12 cellular contexts compared by ENCODE assay signal in genomic region chr19:51064534-51065220, GRCh38. TPM values are rescaled to one million over a fixed set of nuclear protein-coding genes. Genes with fewer than 3 reads are reported as not detected.
DNase-seq lines count a peak whose midpoint lies in the region; ATAC-seq and TF ChIP-seq lines count a peak whose summit lies in the region.
"Had no signal": no experiment of that assay in that cellular context is flagged by ENCODE, and none has a peak within 500 bp of the region (broad histone marks: within the 10 kb centered on the region; RNA-seq: fewer than 3 reads in every experiment).

Gene KLK13, minus strand, starts transcription at chr19:51065092. Its CDS starts 25 bp downstream, at chr19:51065067.

- no peak within 1 kb of the TSS for H3K27ac Mint-ChIP-seq in stimulated activated naive CD8-positive, alpha-beta T cell treated with anti-CD3 and anti-CD28 coated beads, Interleukin-15, Interleukin-2, amounts not matched to agents 100 ng/mL and 50 ng/mL, for 24 hours
- no peak within 1 kb of the TSS for H3K27ac Mint-ChIP-seq in mesothelial cell of epicardium

- no peaks in the 10 kb centered on the region for H3K36me3 Mint-ChIP-seq in stimulated activated naive CD8-positive, alpha-beta T cell treated with anti-CD3 and anti-CD28 coated beads, Interleukin-15, Interleukin-2, amounts not matched to agents 100 ng/mL and 50 ng/mL, for 24 hours (ENCODE audit: low read depth)
- no peaks in the 10 kb centered on the region for H3K36me3 Mint-ChIP-seq in mesothelial cell of epicardium

- ATAC-seq in stimulated activated naive CD8-positive, alpha-beta T cell treated with anti-CD3 and anti-CD28 coated beads, Interleukin-15, Interleukin-2, amounts not matched to agents 100 U/mL and 50 U/mL, for 24 hours, result no peak

- H3K9me3 Mint-ChIP-seq in stimulated activated naive CD8-positive, alpha-beta T cell treated with anti-CD3 and anti-CD28 coated beads, Interleukin-15, Interleukin-2, amounts not matched to agents 100 ng/mL and 50 ng/mL, for 24 hours, result peaks cover 5% of the 10 kb centered on the region
- H3K9me3 Mint-ChIP-seq in mesothelial cell of epicardium, result peaks cover 10% of the 10 kb centered on the region

- DNase-seq in stimulated activated naive CD8-positive, alpha-beta T cell treated with anti-CD3 and anti-CD28 coated beads, Interleukin-15, Interleukin-2, amounts not matched to agents 100 U/mL and 50 U/mL, for 24 hours, result no peak
- DNase-seq in epidermal melanocyte (ENCODE audit: insufficient read length, low spot score) (peak; percentile 13), mesothelial cell of epicardium (ENCODE audit: low spot score in 2 of 2, unreplicated experiment in 2 of 2) (no peak), NCI-H2107 treated with DMSO at 0.1 percent for 48 hours (lab: John Stamatoyannopoulos, UW; ENCODE audit: unreplicated experiment) (no peak), AML-193 (lab: John Stamatoyannopoulos, UW) (no peak), NCI-H1694 treated with DMSO at 0.1 percent for 48 hours (lab: John Stamatoyannopoulos, UW) (no peak), activated gamma-delta T cell treated with Interleukin-2 at 50 U/mL for 16 hours (no peak)
- DNase-seq: colonic mucosa, NCI-H2081 treated with DMSO at 0.1 percent for 48 hours had no signal

- H3K27me3 Mint-ChIP-seq in stimulated activated naive CD8-positive, alpha-beta T cell treated with anti-CD3 and anti-CD28 coated beads, Interleukin-15, Interleukin-2, amounts not matched to agents 100 ng/mL and 50 ng/mL, for 24 hours, result peaks cover 54% of the 10 kb centered on the region
- H3K27me3 Mint-ChIP-seq in mesothelial cell of epicardium (ENCODE audit: low read depth), result peaks cover 29% of the 10 kb centered on the region

- H3K4me1 Mint-ChIP-seq in stimulated activated naive CD8-positive, alpha-beta T cell treated with anti-CD3 and anti-CD28 coated beads, Interleukin-15, Interleukin-2, amounts not matched to agents 100 ng/mL and 50 ng/mL, for 24 hours (ENCODE audit: low read depth), result peaks cover 3% of the 10 kb centered on the region
- H3K4me1 Mint-ChIP-seq in mesothelial cell of epicardium, result peaks cover 3% of the 10 kb centered on the region

- H3K4me3 Mint-ChIP-seq in stimulated activated naive CD8-positive, alpha-beta T cell treated with anti-CD3 and anti-CD28 coated beads, Interleukin-15, Interleukin-2, amounts not matched to agents 100 ng/mL and 50 ng/mL, for 24 hours, result peak within 1 kb of the TSS; percentile 10
- peak within 1 kb of the TSS; percentile 75 for H3K4me3 Mint-ChIP-seq in mesothelial cell of epicardium

- no peak for TF ChIP-seq CTCF in mesothelial cell of epicardium (IDR thresholded peaks at IDR 0.05; ENCODE audit: unreplicated experiment)

RNA-seq across cellular contexts. Expression of gene KLK13, which starts in this region (rescaled TPM):
- total RNA-seq in mesothelial cell of epicardium, result 0.27 to 0.54 TPM (median 0.43 TPM) in 3 replicates
- total RNA-seq: colonic mucosa, posterior vena cava, temporal lobe had no signal
